In the genomic region with DNA sequence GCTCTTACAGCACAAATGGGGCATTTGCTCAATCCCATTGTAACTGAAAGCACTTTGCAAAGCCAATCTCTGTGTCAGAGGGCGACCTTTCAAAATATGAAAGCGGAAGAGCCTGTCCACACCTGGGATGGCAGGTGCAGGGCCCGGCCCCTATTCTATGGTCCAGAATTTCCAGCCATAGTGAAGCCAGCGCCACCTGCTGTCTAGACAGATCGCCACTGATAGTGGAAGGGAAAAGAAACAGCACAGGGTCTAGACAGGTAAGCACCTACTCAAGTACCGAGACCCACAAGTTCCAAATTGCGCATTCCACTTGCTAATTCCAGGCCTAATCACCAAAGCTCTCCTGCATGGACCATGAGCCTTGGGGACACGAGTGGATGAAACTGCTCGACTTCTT, we compare ENCODE assay signal across 9 cellular contexts.
DNase-seq lines count a peak whose midpoint lies in the region; TF ChIP-seq lines count a peak whose summit lies in the region.
"Had no signal": no experiment of that assay in that cellular context is flagged by ENCODE, and none has a peak within 500 bp of the region (broad histone marks: within the 10 kb centered on the region; RNA-seq: fewer than 3 reads in every experiment).

No MANE protein-coding gene starts in this region.

- in situ Hi-C loops in ACHN (cut with HindIII; ENCODE audit: low pct_ligation_motif_present, low pct_unique_long_range_greater_than_20kb, low sequenced_read_pairs) (no loop called here), GM13976 (cut with MboI; ENCODE audit: low sequenced_read_pairs, unreplicated experiment) (no loop called here)

- DNase-seq in ACHN (peak; percentile 20), GM13976 (ENCODE audit: low spot score) (peak; percentile 63), NCI-H1930 (lab: John Stamatoyannopoulos, UW) (peak; percentile 5 to 53), fibroblast of pulmonary artery (ENCODE audit: low read depth) (no peak), testis (peak; percentile 41), hippocampal formation (lab: John Stamatoyannopoulos, UW) (no peak), vagina (ENCODE audit: extremely low spot score in 2 of 2) (no peak), NCI-H446 (lab: John Stamatoyannopoulos, UW) (no peak)

- no peaks in the 10 kb centered on the region for H3K27me3 ChIP-seq in testis
- H3K27me3 ChIP-seq in vagina, result no peaks in the 10 kb centered on the region

- H3K4me3 ChIP-seq in fibroblast of pulmonary artery (replicated peaks; ENCODE audit: low read depth, low read length) (no peak overlapping the region), testis (no peak overlapping the region), vagina (no peak overlapping the region)
- H3K4me3 ChIP-seq: HAP-1 had no signal

- no peak for TF ChIP-seq POLR2A in testis (IDR thresholded peaks at IDR 0.05)
- TF ChIP-seq POLR2A in vagina (IDR thresholded peaks at IDR 0.05), result no peak

- TF ChIP-seq CTCF in GM13976 (IDR thresholded peaks at IDR 0.05; ENCODE audit: borderline replicate concordance, control extremely low read depth, extremely low read depth, insufficient read depth, missing control alignments) (peak; percentile 60), fibroblast of pulmonary artery (IDR thresholded peaks at IDR 0.05; ENCODE audit: low read length, missing control alignments) (peak; percentile 22), testis (IDR thresholded peaks at IDR 0.05) (peak; percentile 7 to 36 (median 35)), vagina (IDR thresholded peaks at IDR 0.05) (no peak)

- no peaks in the 10 kb centered on the region for H3K36me3 ChIP-seq in testis (ENCODE audit: low read depth, missing control alignments)
- no peaks in the 10 kb centered on the region for H3K36me3 ChIP-seq in vagina
- H3K36me3 ChIP-seq: HAP-1 had no signal

- whole genome bisulfite sequencing in testis, 2 donors, result 69 to 72% methylated on average over 9 of the region's 9 CpGs

- H3K27ac ChIP-seq in testis (no peak overlapping the region), vagina (no peak overlapping the region)

- intact Hi-C loops in testis (cut with DNase I; ENCODE audit: low total_unique reads), result no loop called here
- intact Hi-C loops in vagina (cut with DNase I), result no loop called here

- H3K9me3 ChIP-seq in testis (no peaks in the 10 kb centered on the region), vagina (no peaks in the 10 kb centered on the region)
- H3K9me3 ChIP-seq: HAP-1 had no signal

- H3K4me1 ChIP-seq in testis (no peaks in the 10 kb centered on the region), vagina (no peaks in the 10 kb centered on the region)
- H3K4me1 ChIP-seq: HAP-1 had no signal

Comparison
In these comparisons a context has a peak if more than half of its experiments do, and no peak if none do; other contexts are left out.
1. DNase-seq: peak in ACHN (single experiment), GM13976 (single experiment), NCI-H1930 (2 of 2) and testis (single experiment); none in fibroblast of pulmonary artery (single experiment), hippocampal formation (0 of 2), vagina (0 of 2) and NCI-H446 (0 of 2).
2. CTCF ChIP-seq: peak in GM13976 (single experiment), fibroblast of pulmonary artery (single experiment) and testis (3 of 3); none in vagina (0 of 3).